17 cellular contexts compared by ENCODE assay signal in genomic region chr17:58641937-58642336, GRCh38. TPM values are rescaled to one million over a fixed set of nuclear protein-coding genes. Genes with fewer than 3 reads are reported as not detected.
"Had no signal": no experiment of that assay in that cellular context is flagged by ENCODE, and none has a peak within 500 bp of the region (broad histone marks: within the 10 kb centered on the region; RNA-seq: fewer than 3 reads in every experiment).

No MANE protein-coding gene starts in this region.

- H3K9me3 Mint-ChIP-seq: activated naive CD8-positive, alpha-beta T cell treated with anti-CD3 and anti-CD28 coated beads, Interleukin-2, amount 10 ng/mL, durations not matched to agents 7 days and 5 days; immature natural killer cell; naive thymus-derived CD8-positive, alpha-beta T cell; stimulated activated naive B cell treated with anti-CD40 and anti-IgM and Interleukin-4, amounts not matched to agents 10 μg/mL and 1 μg/mL and 100 μg/mL, for 72 hours had no signal

- H3K27me3 Mint-ChIP-seq: activated naive CD8-positive, alpha-beta T cell treated with anti-CD3 and anti-CD28 coated beads, Interleukin-2, amount 10 ng/mL, durations not matched to agents 7 days and 5 days; naive thymus-derived CD8-positive, alpha-beta T cell; stimulated activated naive B cell treated with anti-CD40 and anti-IgM and Interleukin-4, amounts not matched to agents 10 μg/mL and 1 μg/mL and 100 μg/mL, for 72 hours had no signal

- H3K27me3 ChIP-seq: right lobe of liver, spleen, tibial nerve, vagina had no signal

- H3K4me1 ChIP-seq: tibial nerve, vagina had no signal

- H3K4me3 Mint-ChIP-seq: activated naive CD8-positive, alpha-beta T cell treated with anti-CD3 and anti-CD28 coated beads, Interleukin-2, amount 10 ng/mL, durations not matched to agents 7 days and 5 days; immature natural killer cell; naive thymus-derived CD8-positive, alpha-beta T cell; stimulated activated naive B cell treated with anti-CD40 and anti-IgM and Interleukin-4, amounts not matched to agents 10 μg/mL and 1 μg/mL and 100 μg/mL, for 72 hours had no signal

- H3K27ac ChIP-seq: right lobe of liver, spleen, tibial nerve, vagina had no signal

- H3K36me3 ChIP-seq: right lobe of liver, spleen, tibial nerve, vagina had no signal

- H3K4me3 ChIP-seq: mucosa of descending colon, right lobe of liver, spleen, tibial nerve, vagina had no signal

- DNase-seq: activated CD4-positive, alpha-beta T cell treated with anti-CD3 and anti-CD28 coated beads, Interleukin-2, amount 50 U/mL, for 48 hours; activated naive CD8-positive, alpha-beta T cell treated with anti-CD3 and anti-CD28 coated beads, Interleukin-2, amount 10 ng/mL, durations not matched to agents 7 days and 5 days; aorta; effector memory CD4-positive, alpha-beta T cell; immature natural killer cell; left colon; mammary epithelial cell; mucosa of descending colon; naive thymus-derived CD8-positive, alpha-beta T cell; nucleus accumbens; right lobe of liver; stimulated activated CD4-positive, alpha-beta T cell treated with anti-CD3 and anti-CD28 coated beads, Interleukin-1b, Interleukin-23, amount 100 ng/mL, for 48 hours; stimulated activated naive B cell treated with anti-CD40 and anti-IgM and Interleukin-4, amounts not matched to agents 10 μg/mL and 1 μg/mL and 100 μg/mL, for 72 hours had no signal

- H3K9me3 ChIP-seq: mucosa of descending colon, right lobe of liver, spleen, tibial nerve, vagina had no signal

- H3K27ac Mint-ChIP-seq: activated naive CD8-positive, alpha-beta T cell treated with anti-CD3 and anti-CD28 coated beads, Interleukin-2, amount 10 ng/mL, durations not matched to agents 7 days and 5 days; immature natural killer cell; stimulated activated naive B cell treated with anti-CD40 and anti-IgM and Interleukin-4, amounts not matched to agents 10 μg/mL and 1 μg/mL and 100 μg/mL, for 72 hours had no signal

- H3K36me3 Mint-ChIP-seq: activated naive CD8-positive, alpha-beta T cell treated with anti-CD3 and anti-CD28 coated beads, Interleukin-2, amount 10 ng/mL, durations not matched to agents 7 days and 5 days; immature natural killer cell; naive thymus-derived CD8-positive, alpha-beta T cell; stimulated activated naive B cell treated with anti-CD40 and anti-IgM and Interleukin-4, amounts not matched to agents 10 μg/mL and 1 μg/mL and 100 μg/mL, for 72 hours had no signal

- ATAC-seq: activated CD4-positive, CD25-positive, alpha-beta regulatory T cell treated with anti-CD3 and anti-CD28 coated beads, Interleukin-2, amount 50 U/mL, for 24 hours; left colon; mucosa of descending colon; naive thymus-derived CD8-positive, alpha-beta T cell; stimulated activated naive B cell treated with anti-CD40 and anti-IgM and Interleukin-4, amounts not matched to agents 10 μg/mL and 1 μg/mL and 100 μg/mL, for 72 hours had no signal

- H3K4me1 Mint-ChIP-seq: immature natural killer cell; naive thymus-derived CD8-positive, alpha-beta T cell; stimulated activated naive B cell treated with anti-CD40 and anti-IgM and Interleukin-4, amounts not matched to agents 10 μg/mL and 1 μg/mL and 100 μg/mL, for 72 hours had no signal

RNA-seq across cellular contexts. Expression of gene TEX14, which starts 49.9 kb away (rescaled TPM):
- total RNA-seq: vagina had no signal
- polyA plus RNA-seq: immature natural killer cell had no signal
